In genomic region chr13:83987394-83987793, GRCh38 we compare ENCODE assay signal across 34 cellular contexts.
"Had no signal": no experiment of that assay in that cellular context is flagged by ENCODE, and none has a peak within 500 bp of the region (broad histone marks: within the 10 kb centered on the region; RNA-seq: fewer than 3 reads in every experiment).

No MANE protein-coding gene starts in this region.

- H3K9me3 ChIP-seq: MG63, SJCRH30 had no signal

- H3K4me3 ChIP-seq: MG63, PC-9, SJCRH30, SK-N-MC had no signal

- ATAC-seq: Panc1, Right ventricle myocardium inferior, SK-N-SH treated with all-trans-retinoic acid at 6 μM for 48 hours, T-cell, T-helper 17 cell had no signal

- H3K27ac ChIP-seq: PC-9, RWPE1, SJCRH30, SK-N-MC had no signal

- H3K27me3 ChIP-seq: MG63, SJCRH30 had no signal

- H3K36me3 ChIP-seq: MG63, SJCRH30 had no signal

- H3K4me1 ChIP-seq: SJCRH30 had no signal

- H2AFZ ChIP-seq: PC-9 had no signal

- DNase-seq: Kasumi-1, MG63, MV-4-11, NCI-H1092, NCI-H1105, NCI-H1417, NCI-H1436, NCI-H146, NCI-H1694, NCI-H187, NCI-H1930, NCI-H2029 treated with DMSO at 0.1 percent for 48 hours, NCI-H2081 treated with DMSO at 0.1 percent for 48 hours, NCI-H2107, NCI-H2171, NCI-H226, NCI-H446 treated with DMSO at 0.1 percent for 48 hours, NCI-H510A, NCI-H524, NCI-H526, NCI-H69, NCI-H748 treated with DMSO at 0.1 percent for 48 hours, NCI-H82, PC-9, SHP77, SIG-M5, SJCRH30, T-cell, T-helper 17 cell had no signal

- H3K4me2 ChIP-seq: PC-9 had no signal
